Comparison of ENCODE assay signal across 13 cellular contexts in genomic region chr15:92623435-92623834, GRCh38. TPM values are rescaled to one million over a fixed set of nuclear protein-coding genes. Genes with fewer than 3 reads are reported as not detected.
DNase-seq lines count a peak whose midpoint lies in the region; TF ChIP-seq lines count a peak whose summit lies in the region.
"Had no signal": no experiment of that assay in that cellular context is flagged by ENCODE, and none has a peak within 500 bp of the region (broad histone marks: within the 10 kb centered on the region; RNA-seq: fewer than 3 reads in every experiment).

No MANE protein-coding gene starts in this region.

- no peak overlapping the region for H2BK20ac ChIP-seq in H9 (ENCODE audit: low read depth, low read length, poor library complexity, severe bottlenecking)

- no peaks in the 10 kb centered on the region for H3K79me2 ChIP-seq in H9 (ENCODE audit: insufficient read depth, low read length)

- intact Hi-C loops in posterior vena cava (cut with DNase I): no loop called here

- H2BK15ac ChIP-seq in H9 (ENCODE audit: low read depth, low read length): no peak overlapping the region

- H4K8ac ChIP-seq in H9 (replicated peaks; ENCODE audit: insufficient read length, low read depth, low read length): no peak overlapping the region

- DNase-seq in H9 (no peak), NCI-H510A (lab: John Stamatoyannopoulos, UW) (peak; percentile 85), skeletal muscle cell (ENCODE audit: low read depth) (peak; percentile 78), posterior vena cava (ENCODE audit: low spot score) (no peak), NOMO-1 (lab: John Stamatoyannopoulos, UW; ENCODE audit: unreplicated experiment in 2 of 2) (no peak), HAP-1 (ENCODE audit: low spot score in 2 of 2) (no peak), HCEC 1CT (no peak)
- DNase-seq: activated CD4-positive, alpha-beta T cell treated with anti-CD3 and anti-CD28 coated beads, Interleukin-2, amount 50 U/mL, for 4 hours; CD8-positive, alpha-beta T cell; NCI-H446; stimulated activated naive CD4-positive, alpha-beta T cell; SW 1271 had no signal

- no peak overlapping the region for H3K4me2 ChIP-seq in H9 (ENCODE audit: insufficient read depth, insufficient read length, low read length)

- no peaks in the 10 kb centered on the region; the same call in 1 of the 2 replicates for H3K36me3 ChIP-seq in HAP-1 (replicated peaks)

- no peak overlapping the region for H2BK12ac ChIP-seq in H9 (ENCODE audit: insufficient read length, low read depth, low read length)

- no peak overlapping the region for H3K18ac ChIP-seq in H9 (ENCODE audit: insufficient read length, low read depth, low read length)

- no peak for TF ChIP-seq CTCF in H9 (conservative IDR thresholded peaks at IDR 0.05)

- H4K20me1 ChIP-seq in H9 (ENCODE audit: control insufficient read depth, insufficient read depth, insufficient read length): no peaks in the 10 kb centered on the region

- H3K27me3 ChIP-seq in H9 (ENCODE audit: insufficient read depth, low read length) (no peaks in the 10 kb centered on the region), HAP-1 (ENCODE audit: low read depth) (no peaks in the 10 kb centered on the region)

- no peak overlapping the region for H2AFZ ChIP-seq in H9 (ENCODE audit: low read length)

- no peak overlapping the region for H4K5ac ChIP-seq in H9 (ENCODE audit: insufficient read length, low read depth, low read length)

- no peak overlapping the region; the same call in 1 of the 2 replicates for H3K14ac ChIP-seq in H9 (ENCODE audit: insufficient read depth, low read length)

- H2AK5ac ChIP-seq in H9 (ENCODE audit: insufficient read length, low read length): no peak overlapping the region

- H3K27ac ChIP-seq in H9 (ENCODE audit: insufficient read length, low read depth, low read length) (no peak overlapping the region), cingulate gyrus (ENCODE audit: low read depth, low read length) (peak overlapping the region; percentile 91)

- peak overlapping the region in 1 of 3 experiments; percentile 49; a peak in 1 of 7 replicates for H3K27ac Mint-ChIP-seq in H9
- H3K27ac Mint-ChIP-seq: CD8-positive, alpha-beta T cell had no signal

- in situ Hi-C loops in HAP-1 (cut with MboI; ENCODE audit: low sequenced_read_pairs): no loop called here

- H3K27me3 Mint-ChIP-seq in H9 (ENCODE audit: low read depth): no peaks in the 10 kb centered on the region

- H3K56ac ChIP-seq in H9 (ENCODE audit: insufficient read length, low read depth, low read length): no peak overlapping the region

- H3K36me3 Mint-ChIP-seq in H9 (ENCODE audit: insufficient read depth in 1 of 3, low read depth in 3 of 3): peaks cover 0 to 23% (median 2%) of the 10 kb centered on the region in 3 experiments; a peak in 4 of 7 replicates
- H3K36me3 Mint-ChIP-seq: CD8-positive, alpha-beta T cell had no signal

- no peak overlapping the region for H2BK120ac ChIP-seq in H9 (ENCODE audit: low read depth, low read length, poor library complexity, severe bottlenecking)

- H3K4me3 ChIP-seq in skeletal muscle cell (ENCODE audit: low read depth, low read length) (no peak overlapping the region), HAP-1 (no peak overlapping the region)

- no peaks in the 10 kb centered on the region for H3K9me3 Mint-ChIP-seq in H9
- H3K9me3 Mint-ChIP-seq: CD8-positive, alpha-beta T cell had no signal

- no peaks in the 10 kb centered on the region for H3K79me1 ChIP-seq in H9 (ENCODE audit: insufficient read depth, low read depth, low read length, poor library complexity, severe bottlenecking)

- H3K9me3 ChIP-seq in H9 (ENCODE audit: control insufficient read depth, low read depth, low read length) (no peaks in the 10 kb centered on the region), HAP-1 (no peaks in the 10 kb centered on the region)

- no peak overlapping the region for H3T11ph ChIP-seq in H9 (ENCODE audit: low read length)

- H3K4me3 Mint-ChIP-seq in H9: no peak overlapping the region
- H3K4me3 Mint-ChIP-seq: CD8-positive, alpha-beta T cell had no signal

- no peak overlapping the region for H4K91ac ChIP-seq in H9 (ENCODE audit: insufficient read length, low read depth, low read length)

- peak overlapping the region; percentile 6 for H2BK5ac ChIP-seq in H9 (ENCODE audit: insufficient read length, low read length)

- no peak overlapping the region for H3K23ac ChIP-seq in H9 (ENCODE audit: insufficient read length, low read depth, low read length)

- no CpG with 5 or more reads among the region's 14 CpGs for WGBS in H9 (ENCODE audit: extremely low coverage, insufficient read length, low lambda C conversion rate)

- H3K4me1 Mint-ChIP-seq in H9: peaks cover 21 to 26% of the 10 kb centered on the region in 2 experiments

- H3K23me2 ChIP-seq in H9 (ENCODE audit: insufficient read length, low read depth, low read length, poor library complexity, severe bottlenecking): no peaks in the 10 kb centered on the region

- H3K4me1 ChIP-seq in H9 (ENCODE audit: insufficient read depth, low read length) (peaks cover 3% of the 10 kb centered on the region; the same call in 1 of the 2 replicates), HAP-1 (no peaks in the 10 kb centered on the region)

- no peak overlapping the region for H3K4ac ChIP-seq in H9 (ENCODE audit: low read depth, low read length)

- no peak overlapping the region for H3K9ac ChIP-seq in H9 (ENCODE audit: extremely low read depth, insufficient read length, low read length)

RNA-seq across cellular contexts. Expression of gene FAM174B, which starts 32.1 kb away (rescaled TPM):
- total RNA-seq in H9 (2021) (38.0 and 38.5 TPM in 2 replicates), posterior vena cava (1 to 10 TPM; 8.0 to 9.0 TPM)

Comparison
In these comparisons a context has a peak if more than half of its experiments do, and no peak if none do; other contexts are left out.
1. DNase-seq: peak in NCI-H510A (single experiment) and skeletal muscle cell (single experiment); none in H9 (single experiment), posterior vena cava (single experiment), NOMO-1 (0 of 2), HAP-1 (0 of 2) and HCEC 1CT (single experiment).